Comparison of ENCODE assay signal across 27 cellular contexts in the genomic region with DNA sequence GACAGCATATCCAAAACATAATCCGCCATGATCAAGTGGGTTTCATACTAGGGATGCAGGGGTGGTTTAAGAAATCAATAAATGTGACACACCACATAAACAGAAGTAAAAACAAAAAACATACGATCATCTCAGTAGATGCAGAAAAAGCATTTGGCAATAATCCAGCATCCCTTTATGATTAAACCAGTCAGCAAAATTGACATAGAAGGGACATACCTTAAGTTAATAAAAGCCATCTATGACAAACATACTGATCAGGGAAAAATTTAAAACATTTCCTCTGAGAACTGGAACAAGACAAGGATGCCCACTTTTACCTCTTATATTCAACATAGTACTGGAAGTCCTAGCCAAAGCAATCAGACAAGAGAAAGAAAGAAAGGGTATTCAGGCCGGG.
"Had no signal": no experiment of that assay in that cellular context is flagged by ENCODE, and none has a peak within 500 bp of the region (broad histone marks: within the 10 kb centered on the region; RNA-seq: fewer than 3 reads in every experiment).

No MANE protein-coding gene starts in this region.

- H3K9me3 ChIP-seq: testis, thoracic aorta, thyroid gland, tibial artery, transverse colon, upper lobe of right lung, uterus, vagina had no signal

- FAIRE-seq: urothelium cell line had no signal

- H3K27me3 ChIP-seq: stomach, suprapubic skin, testis, thyroid gland, tibial artery, tibial nerve, transverse colon, upper lobe of left lung, upper lobe of right lung, uterus, vagina had no signal

- DNase-seq: stimulated activated CD4-positive, alpha-beta T cell treated with anti-CD3 and anti-CD28 coated beads, Interleukin-2, amount 100 ng/mL, for 48 hours; stimulated activated CD4-positive, alpha-beta T cell treated with anti-CD3 and anti-CD28 coated beads, Interleukin-4, amount 100 ng/mL, for 1 hour; stimulated activated CD4-positive, alpha-beta T cell treated with anti-CD3 and anti-CD28 coated beads, Interleukin-4, amount 100 ng/mL, for 24 hours; stimulated activated CD4-positive, alpha-beta T cell treated with anti-CD3 and anti-CD28 coated beads, Interleukin-4, amount 100 ng/mL, for 4 hours; stimulated activated CD8-positive, alpha-beta memory T cell treated with anti-CD3 and anti-CD28 coated beads, Interleukin-4, amount 100 ng/mL, for 48 hours; stimulated activated naive B cell treated with anti-CD40 and anti-IgM and Interleukin-4, amounts not matched to agents 10 μg/mL and 1 μg/mL and 100 μg/mL, for 72 hours; stimulated activated naive CD4-positive, alpha-beta T cell; stimulated activated naive CD4-positive, alpha-beta T cell treated with Interleukin-2 at 50 U/mL for 16 hours; stimulated activated naive CD8-positive, alpha-beta T cell treated with anti-CD3 and anti-CD28 coated beads, Interleukin-15, amount 100 ng/mL, for 72 hours; stimulated activated naive CD8-positive, alpha-beta T cell treated with anti-CD3 and anti-CD28 coated beads, Interleukin-15, Interleukin-2, amounts not matched to agents 100 U/mL and 50 U/mL, for 24 hours; stomach; substantia nigra; testis; thyroid gland; tibial artery; transverse colon; trophoblast cell; upper lobe of left lung; upper lobe of right lung; uterus had no signal

- ATAC-seq: stimulated activated effector memory CD8-positive, alpha-beta T cell treated with anti-CD3 and anti-CD28 coated beads, Interleukin-12 subunit alpha, Interleukin-12 subunit beta, amount 100 ng/mL, for 72 hours; stimulated activated memory B cell treated with anti-CD40 and anti-IgM and Interleukin-4, amounts not matched to agents 10 μg/mL and 1 μg/mL and 100 μg/mL, for 72 hours; stimulated activated naive B cell treated with anti-CD40 and anti-IgM and Interleukin-4, amounts not matched to agents 10 μg/mL and 1 μg/mL and 100 μg/mL, for 72 hours; stimulated activated naive CD8-positive, alpha-beta T cell treated with anti-CD3 and anti-CD28 coated beads, Interleukin-15, amount 100 ng/mL, for 72 hours; stimulated activated naive CD8-positive, alpha-beta T cell treated with anti-CD3 and anti-CD28 coated beads, Interleukin-15, Interleukin-2, amounts not matched to agents 100 U/mL and 50 U/mL, for 24 hours; upper lobe of right lung had no signal

- H3K36me3 ChIP-seq: stomach, suprapubic skin, thoracic aorta, thyroid gland, tibial artery, tibial nerve, transverse colon, upper lobe of left lung, upper lobe of right lung, uterus, vagina had no signal

- H3K4me1 ChIP-seq: stomach, testis, thyroid gland, tibial artery, tibial nerve, upper lobe of left lung, upper lobe of right lung, uterus, vagina had no signal

- H3K27ac ChIP-seq: stomach, suprapubic skin, testis, thoracic aorta, thyroid gland, tibial artery, tibial nerve, transverse colon, upper lobe of left lung, upper lobe of right lung, uterus, vagina had no signal

- H3K4me3 ChIP-seq: stomach, suprapubic skin, testis, thoracic aorta, thyroid gland, tibial artery, tibial nerve, transverse colon, upper lobe of left lung, upper lobe of right lung, uterus, vagina had no signal
